23 cellular contexts compared by ENCODE assay signal in genomic region chr15:56814429-56814828, GRCh38.
"Had no signal": no experiment of that assay in that cellular context is flagged by ENCODE, and none has a peak within 500 bp of the region (broad histone marks: within the 10 kb centered on the region; RNA-seq: fewer than 3 reads in every experiment).

No MANE protein-coding gene starts in this region.

- DNase-seq: activated CD4-positive, alpha-beta T cell treated with anti-CD3 and anti-CD28 coated beads, Interleukin-2, amount 50 U/mL, for 1 hour; activated CD4-positive, CD25-positive, alpha-beta regulatory T cell; activated CD8-positive, alpha-beta memory T cell treated with anti-CD3 and anti-CD28 coated beads, Interleukin-2, amount 10 ng/mL, durations not matched to agents 7 days and 5 days; activated effector memory CD4-positive, alpha-beta T cell treated with Interleukin-2 at 50 U/mL for 16 hours; activated naive CD4-positive, alpha-beta T cell; activated T-cell treated with anti-CD3 and anti-CD28 coated beads, Interleukin-2, amount 50 U/mL, for 24 hours; body of pancreas; central memory CD4-positive, alpha-beta T cell; Karpas-422; NCI-H1105 treated with DMSO at 0.1 percent for 48 hours; NCI-H1436 treated with DMSO at 0.1 percent for 48 hours; NCI-H187; NCI-H2081 treated with DMSO at 0.1 percent for 48 hours; NCI-H446; NCI-H524; NCI-H774; T-helper 1 cell had no signal

- H3K36me3 Mint-ChIP-seq: activated CD8-positive, alpha-beta memory T cell treated with anti-CD3 and anti-CD28 coated beads, Interleukin-2, amount 10 ng/mL, durations not matched to agents 7 days and 5 days had no signal

- H3K4me3 Mint-ChIP-seq: activated CD8-positive, alpha-beta memory T cell treated with anti-CD3 and anti-CD28 coated beads, Interleukin-2, amount 10 ng/mL, durations not matched to agents 7 days and 5 days; activated naive CD4-positive, alpha-beta T cell treated with anti-CD3 and anti-CD28 coated beads, Interleukin-2, amount 50 U/mL, for 24 hours; activated T-cell treated with anti-CD3 and anti-CD28 coated beads, Interleukin-2, amount 50 U/mL, for 24 hours; activated T-helper 1 cell treated with anti-CD3 and anti-CD28 coated beads, Interleukin-12 subunit alpha, Interleukin-12 subunit beta, Interleukin-2, Interleukin-4 antibody, amounts not matched to agents 30 ng/mL and 10 ng/mL and 1 ng/mL, durations not matched to agents 14 hours and 24 hours and 36 hours had no signal

- H3K27me3 ChIP-seq: ascending aorta, body of pancreas had no signal

- H3K9me3 Mint-ChIP-seq: activated naive CD4-positive, alpha-beta T cell treated with anti-CD3 and anti-CD28 coated beads, Interleukin-2, amount 50 U/mL, for 24 hours had no signal

- H3K27ac ChIP-seq: ascending aorta, body of pancreas, SK-N-MC, VCaP had no signal

- H3K9me3 ChIP-seq: ascending aorta, body of pancreas had no signal

- H3K4me3 ChIP-seq: ascending aorta, body of pancreas, K562, SK-N-MC had no signal

- H3K4me1 Mint-ChIP-seq: activated naive CD4-positive, alpha-beta T cell treated with anti-CD3 and anti-CD28 coated beads, Interleukin-2, amount 50 U/mL, for 24 hours had no signal

- H3K36me3 ChIP-seq: ascending aorta had no signal

- H3K27me3 Mint-ChIP-seq: activated CD8-positive, alpha-beta memory T cell treated with anti-CD3 and anti-CD28 coated beads, Interleukin-2, amount 10 ng/mL, durations not matched to agents 7 days and 5 days; activated naive CD4-positive, alpha-beta T cell treated with anti-CD3 and anti-CD28 coated beads, Interleukin-2, amount 50 U/mL, for 24 hours; activated T-cell treated with anti-CD3 and anti-CD28 coated beads, Interleukin-2, amount 50 U/mL, for 24 hours had no signal

- H3K27ac Mint-ChIP-seq: activated CD8-positive, alpha-beta memory T cell treated with anti-CD3 and anti-CD28 coated beads, Interleukin-2, amount 10 ng/mL, durations not matched to agents 7 days and 5 days; activated naive CD4-positive, alpha-beta T cell treated with anti-CD3 and anti-CD28 coated beads, Interleukin-2, amount 50 U/mL, for 24 hours; activated T-cell treated with anti-CD3 and anti-CD28 coated beads, Interleukin-2, amount 50 U/mL, for 24 hours; activated T-helper 1 cell treated with anti-CD3 and anti-CD28 coated beads, Interleukin-12 subunit alpha, Interleukin-12 subunit beta, Interleukin-2, Interleukin-4 antibody, amounts not matched to agents 30 ng/mL and 10 ng/mL and 1 ng/mL, durations not matched to agents 14 hours and 24 hours and 36 hours had no signal
